Comparison of ENCODE assay signal across 1 cellular context in the genomic region with DNA sequence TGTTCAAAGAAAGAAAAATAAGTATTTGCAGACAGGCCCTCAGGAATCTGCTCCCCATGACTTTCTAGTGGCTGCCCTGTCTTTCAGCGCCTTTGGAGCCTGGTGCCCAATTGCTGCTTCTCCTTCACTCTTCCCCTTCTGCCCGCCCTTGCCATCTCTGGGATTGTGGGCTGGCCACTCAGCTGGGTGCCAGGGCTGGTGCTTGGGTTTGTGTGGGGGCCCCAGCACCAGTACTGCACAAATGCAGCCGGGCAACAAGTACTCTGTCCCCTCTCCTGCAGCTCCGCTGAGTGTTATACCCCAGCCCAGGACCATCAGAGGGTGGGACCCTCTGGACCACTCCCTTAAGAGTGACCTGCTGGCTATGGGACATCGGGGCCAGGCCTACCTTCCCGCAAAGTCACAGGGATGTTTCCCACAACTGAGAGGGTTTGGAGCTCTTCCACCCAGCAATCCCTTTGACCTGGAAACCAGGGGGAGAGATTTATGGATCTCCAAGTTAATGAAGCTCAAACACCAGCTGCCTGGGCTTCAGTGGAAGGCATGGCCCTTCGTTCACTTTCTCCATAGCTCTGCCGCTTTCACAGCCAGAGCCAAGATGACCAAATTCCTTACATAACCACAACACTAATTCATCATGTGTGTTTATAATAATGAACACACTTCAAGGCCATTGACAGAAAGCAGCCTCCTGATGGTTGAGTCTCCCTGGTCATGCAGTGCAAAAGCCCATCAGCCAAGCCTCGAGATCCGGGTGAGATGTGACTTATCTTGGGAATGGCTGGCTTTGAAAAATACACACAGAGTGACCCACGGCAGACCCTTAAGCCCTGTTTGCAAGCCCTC.
TF ChIP-seq lines count a peak whose summit lies in the region.

No MANE protein-coding gene starts in this region.

TF ChIP-seq in IMR-90, 13 proteins besides CTCF, POLR2A, EP300 and RAD21:
- TF ChIP-seq RCOR1 (IDR thresholded peaks at IDR 0.05; ENCODE audit: insufficient replicate concordance, low read length) = no peak
- TF ChIP-seq RFX5 (IDR thresholded peaks at IDR 0.05; ENCODE audit: low read depth, low read length) = no peak
- TF ChIP-seq, protein P1, sequence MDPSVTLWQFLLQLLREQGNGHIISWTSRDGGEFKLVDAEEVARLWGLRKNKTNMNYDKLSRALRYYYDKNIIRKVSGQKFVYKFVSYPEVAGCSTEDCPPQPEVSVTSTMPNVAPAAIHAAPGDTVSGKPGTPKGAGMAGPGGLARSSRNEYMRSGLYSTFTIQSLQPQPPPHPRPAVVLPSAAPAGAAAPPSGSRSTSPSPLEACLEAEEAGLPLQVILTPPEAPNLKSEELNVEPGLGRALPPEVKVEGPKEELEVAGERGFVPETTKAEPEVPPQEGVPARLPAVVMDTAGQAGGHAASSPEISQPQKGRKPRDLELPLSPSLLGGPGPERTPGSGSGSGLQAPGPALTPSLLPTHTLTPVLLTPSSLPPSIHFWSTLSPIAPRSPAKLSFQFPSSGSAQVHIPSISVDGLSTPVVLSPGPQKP (IDR thresholded peaks at IDR 0.05; ENCODE audit: borderline replicate concordance, low read depth, low read length) = no peak
- TF ChIP-seq MAFK (IDR thresholded peaks at IDR 0.05; ENCODE audit: low read depth, low read length) = no peak
- no peak for TF ChIP-seq CHD1 (IDR thresholded peaks at IDR 0.05; ENCODE audit: low read depth, low read length)
- TF ChIP-seq MAZ (IDR thresholded peaks at IDR 0.05; ENCODE audit: borderline replicate concordance, low read depth, low read length) = no peak
- TF ChIP-seq BHLHE40 (IDR thresholded peaks at IDR 0.05; ENCODE audit: low read depth, low read length) = no peak
